Comparison of ENCODE assay signal across 18 cellular contexts in genomic region chr2:111148925-111149324, GRCh38.
"Had no signal": no experiment of that assay in that cellular context is flagged by ENCODE, and none has a peak within 500 bp of the region (broad histone marks: within the 10 kb centered on the region; RNA-seq: fewer than 3 reads in every experiment).

No MANE protein-coding gene starts in this region.

- H3K4me3 Mint-ChIP-seq: activated naive CD4-positive, alpha-beta T cell treated with anti-CD3 and anti-CD28 coated beads, Interleukin-2, amount 50 U/mL, for 24 hours; naive thymus-derived CD8-positive, alpha-beta T cell; stimulated activated naive B cell treated with anti-CD40 and anti-IgM and Interleukin-4, amounts not matched to agents 10 μg/mL and 1 μg/mL and 100 μg/mL, for 72 hours; T-cell had no signal

- H3K36me3 ChIP-seq: uterus, WERI-Rb-1 had no signal

- H3K27me3 ChIP-seq: heart left ventricle, neutrophil, tibial artery, uterus had no signal

- H3K9me3 ChIP-seq: heart left ventricle, neutrophil, tibial artery, uterus had no signal

- H3K27ac ChIP-seq: coronary artery, neutrophil, tibial artery, uterus, WERI-Rb-1 had no signal

- H3K27ac Mint-ChIP-seq: activated naive CD4-positive, alpha-beta T cell treated with anti-CD3 and anti-CD28 coated beads, Interleukin-2, amount 50 U/mL, for 24 hours; T-cell had no signal

- H3K4me1 ChIP-seq: tibial artery, uterus had no signal

- H2AFZ ChIP-seq: parathyroid adenoma had no signal

- H3K4me3 ChIP-seq: coronary artery, heart left ventricle, tibial artery, uterus had no signal

- DNase-seq: activated CD4-positive, alpha-beta T cell treated with anti-CD3 and anti-CD28 coated beads, Interleukin-2, amount 50 U/mL, for 48 hours; activated effector memory CD4-positive, alpha-beta T cell treated with Interleukin-2 at 50 U/mL for 16 hours; effector memory CD4-positive, alpha-beta T cell; heart left ventricle; islet precursor cell; naive thymus-derived CD8-positive, alpha-beta T cell; retina; stimulated activated naive B cell treated with anti-CD40 and anti-IgM and Interleukin-4, amounts not matched to agents 10 μg/mL and 1 μg/mL and 100 μg/mL, for 72 hours; T-cell; T1000; tibial artery; uterus; WERI-Rb-1 had no signal

- H3K27me3 Mint-ChIP-seq: activated naive CD4-positive, alpha-beta T cell treated with anti-CD3 and anti-CD28 coated beads, Interleukin-2, amount 50 U/mL, for 24 hours; naive thymus-derived CD8-positive, alpha-beta T cell; stimulated activated naive B cell treated with anti-CD40 and anti-IgM and Interleukin-4, amounts not matched to agents 10 μg/mL and 1 μg/mL and 100 μg/mL, for 72 hours; T-cell had no signal

- H3K9ac ChIP-seq: parathyroid adenoma had no signal

- ATAC-seq: left lobe of liver; naive thymus-derived CD8-positive, alpha-beta T cell; stimulated activated naive B cell treated with anti-CD40 and anti-IgM and Interleukin-4, amounts not matched to agents 10 μg/mL and 1 μg/mL and 100 μg/mL, for 72 hours; T-cell had no signal

- H3K9me3 Mint-ChIP-seq: activated naive CD4-positive, alpha-beta T cell treated with anti-CD3 and anti-CD28 coated beads, Interleukin-2, amount 50 U/mL, for 24 hours; naive thymus-derived CD8-positive, alpha-beta T cell; stimulated activated naive B cell treated with anti-CD40 and anti-IgM and Interleukin-4, amounts not matched to agents 10 μg/mL and 1 μg/mL and 100 μg/mL, for 72 hours; T-cell had no signal
